36 cellular contexts compared by ENCODE assay signal in genomic region chr3:194560047-194560446, GRCh38.
"Had no signal": no experiment of that assay in that cellular context is flagged by ENCODE, and none has a peak within 500 bp of the region (broad histone marks: within the 10 kb centered on the region; RNA-seq: fewer than 3 reads in every experiment).

No MANE protein-coding gene starts in this region.

- H3K27me3 ChIP-seq: adrenal gland, body of pancreas, esophagus muscularis mucosa, foreskin keratinocyte had no signal

- H3K4me3 ChIP-seq: adrenal gland, body of pancreas, esophagus muscularis mucosa, gastrocnemius medialis had no signal

- H3K27me3 Mint-ChIP-seq: activated naive CD4-positive, alpha-beta T cell treated with anti-CD3 and anti-CD28 coated beads, Interleukin-2, amount 50 U/mL, for 24 hours; activated naive CD8-positive, alpha-beta T cell treated with anti-CD3 and anti-CD28 coated beads for 36 hours had no signal

- H3K27ac Mint-ChIP-seq: activated B cell treated with CpG ODN at 0.5 μM for 24 hours; activated CD4-positive, alpha-beta memory T cell treated with anti-CD3 and anti-CD28 coated beads for 36 hours; activated CD8-positive, alpha-beta memory T cell treated with anti-CD3 and anti-CD28 coated beads, Interleukin-2, amount 10 ng/mL, durations not matched to agents 7 days and 5 days; activated CD8-positive, alpha-beta T cell treated with anti-CD3 and anti-CD28 coated beads, Interleukin-2, amount 10 ng/mL, durations not matched to agents 7 days and 5 days; activated naive CD4-positive, alpha-beta T cell treated with anti-CD3 and anti-CD28 coated beads for 36 hours; activated naive CD4-positive, alpha-beta T cell treated with anti-CD3 and anti-CD28 coated beads, Interleukin-2, amount 50 U/mL, for 24 hours; activated naive CD8-positive, alpha-beta T cell treated with anti-CD3 and anti-CD28 coated beads for 36 hours; activated naive CD8-positive, alpha-beta T cell treated with anti-CD3 and anti-CD28 coated beads, Interleukin-2, amount 50 U/mL, for 24 hours; activated T-helper 1 cell treated with anti-CD3 and anti-CD28 coated beads, Interleukin-12 subunit alpha, Interleukin-12 subunit beta, Interleukin-2, Interleukin-4 antibody, amounts not matched to agents 30 ng/mL and 10 ng/mL and 1 ng/mL, durations not matched to agents 14 hours and 24 hours and 36 hours; activated T-helper 2 cell treated with anti-CD3 and anti-CD28 coated beads, Interferon-gamma antibody, Interleukin-2, Interleukin-4, amounts not matched to agents 10 μg/mL and 5 μg/mL and 100 μg/mL, durations not matched to agents 14 hours and 24 hours and 36 hours; effector memory CD8-positive, alpha-beta T cell; T-helper 17 cell; T-helper 2 cell treated with Interferon-gamma antibody and Interleukin-4, amounts not matched to agents 5 μg/mL and 100 μg/mL, for 36 hours had no signal

- H3K4me3 Mint-ChIP-seq: activated B cell treated with CpG ODN at 0.5 μM for 24 hours; activated CD4-positive, alpha-beta memory T cell treated with anti-CD3 and anti-CD28 coated beads for 36 hours; activated CD8-positive, alpha-beta memory T cell treated with anti-CD3 and anti-CD28 coated beads, Interleukin-2, amount 10 ng/mL, durations not matched to agents 7 days and 5 days; activated CD8-positive, alpha-beta T cell treated with anti-CD3 and anti-CD28 coated beads, Interleukin-2, amount 10 ng/mL, durations not matched to agents 7 days and 5 days; activated naive CD4-positive, alpha-beta T cell treated with anti-CD3 and anti-CD28 coated beads for 36 hours; activated naive CD4-positive, alpha-beta T cell treated with anti-CD3 and anti-CD28 coated beads, Interleukin-2, amount 50 U/mL, for 24 hours; activated naive CD8-positive, alpha-beta T cell treated with anti-CD3 and anti-CD28 coated beads for 36 hours; activated naive CD8-positive, alpha-beta T cell treated with anti-CD3 and anti-CD28 coated beads, Interleukin-2, amount 50 U/mL, for 24 hours; activated T-helper 1 cell treated with anti-CD3 and anti-CD28 coated beads, Interleukin-12 subunit alpha, Interleukin-12 subunit beta, Interleukin-2, Interleukin-4 antibody, amounts not matched to agents 30 ng/mL and 10 ng/mL and 1 ng/mL, durations not matched to agents 14 hours and 24 hours and 36 hours; effector memory CD8-positive, alpha-beta T cell; T-helper 17 cell; T-helper 2 cell treated with Interferon-gamma antibody and Interleukin-4, amounts not matched to agents 5 μg/mL and 100 μg/mL, for 36 hours had no signal

- H3K9me3 ChIP-seq: adrenal gland, body of pancreas, esophagus muscularis mucosa, gastrocnemius medialis had no signal

- H3K36me3 ChIP-seq: adrenal gland, esophagus muscularis mucosa, gastrocnemius medialis, WERI-Rb-1 had no signal

- H3K9me3 Mint-ChIP-seq: activated B cell treated with CpG ODN at 0.5 μM for 24 hours; activated CD4-positive, alpha-beta memory T cell treated with anti-CD3 and anti-CD28 coated beads for 36 hours; activated naive CD4-positive, alpha-beta T cell treated with anti-CD3 and anti-CD28 coated beads for 36 hours; activated naive CD4-positive, alpha-beta T cell treated with anti-CD3 and anti-CD28 coated beads, Interleukin-2, amount 50 U/mL, for 24 hours; activated naive CD8-positive, alpha-beta T cell treated with anti-CD3 and anti-CD28 coated beads for 36 hours; activated naive CD8-positive, alpha-beta T cell treated with anti-CD3 and anti-CD28 coated beads, Interleukin-2, amount 50 U/mL, for 24 hours; activated T-helper 1 cell treated with anti-CD3 and anti-CD28 coated beads, Interleukin-12 subunit alpha, Interleukin-12 subunit beta, Interleukin-2, Interleukin-4 antibody, amounts not matched to agents 30 ng/mL and 10 ng/mL and 1 ng/mL, durations not matched to agents 14 hours and 24 hours and 36 hours; activated T-helper 2 cell treated with anti-CD3 and anti-CD28 coated beads, Interferon-gamma antibody, Interleukin-2, Interleukin-4, amounts not matched to agents 10 μg/mL and 5 μg/mL and 100 μg/mL, durations not matched to agents 14 hours and 24 hours and 36 hours; effector memory CD8-positive, alpha-beta T cell; T-helper 2 cell treated with Interferon-gamma antibody and Interleukin-4, amounts not matched to agents 5 μg/mL and 100 μg/mL, for 36 hours had no signal

- ATAC-seq: activated CD4-positive, CD25-positive, alpha-beta regulatory T cell treated with anti-CD3 and anti-CD28 coated beads, Interleukin-2, amount 50 U/mL, for 24 hours; activated CD8-positive, alpha-beta memory T cell treated with anti-CD3 and anti-CD28 coated beads, Interleukin-2, amount 10 ng/mL, durations not matched to agents 7 days and 5 days; activated CD8-positive, alpha-beta T cell treated with anti-CD3 and anti-CD28 coated beads, Interleukin-2, amount 10 ng/mL, durations not matched to agents 7 days and 5 days; activated naive CD8-positive, alpha-beta T cell treated with anti-CD3 and anti-CD28 coated beads, Interleukin-2, amount 50 U/mL, for 24 hours; effector memory CD8-positive, alpha-beta T cell; foreskin keratinocyte; gastrocnemius medialis; T-helper 17 cell had no signal

- H3K27ac ChIP-seq: body of pancreas, esophagus muscularis mucosa, foreskin keratinocyte, gastrocnemius medialis, WERI-Rb-1 had no signal

- H3K4me1 ChIP-seq: gastrocnemius medialis had no signal

- DNase-seq: activated B cell treated with CpG ODN at 0.5 μM for 24 hours; activated CD4-positive, alpha-beta memory T cell treated with anti-CD3 and anti-CD28 coated beads for 36 hours; activated CD4-positive, alpha-beta T cell treated with anti-CD3 and anti-CD28 coated beads for 48 hours; activated CD4-positive, alpha-beta T cell treated with anti-CD3 and anti-CD28 coated beads, Interleukin-2, amount 50 U/mL, for 1 hour; activated CD8-positive, alpha-beta memory T cell treated with anti-CD3 and anti-CD28 coated beads, Interleukin-2, amount 10 ng/mL, durations not matched to agents 7 days and 5 days; activated CD8-positive, alpha-beta memory T cell treated with anti-CD3 and anti-CD28 coated beads, Interleukin-2, amount 50 U/mL, for 4 hours; activated CD8-positive, alpha-beta T cell treated with anti-CD3 and anti-CD28 coated beads, Interleukin-2, amount 10 ng/mL, durations not matched to agents 7 days and 5 days; activated effector memory CD4-positive, alpha-beta T cell treated with anti-CD3 and anti-CD28 coated beads, Interleukin-2, amount 50 U/mL, for 16 hours; activated naive CD4-positive, alpha-beta T cell treated with anti-CD3 and anti-CD28 coated beads for 36 hours; activated naive CD8-positive, alpha-beta T cell treated with anti-CD3 and anti-CD28 coated beads for 36 hours; activated naive CD8-positive, alpha-beta T cell treated with anti-CD3 and anti-CD28 coated beads, Interleukin-2, amount 50 U/mL, for 24 hours; activated T-cell treated with anti-CD3 and anti-CD28 coated beads, Interleukin-2, amount 50 U/mL, for 1 hour; activated T-cell treated with anti-CD3 and anti-CD28 coated beads, Interleukin-2, amount 50 U/mL, for 48 hours; adrenal gland; amygdala; aorta; caudate nucleus; cortex of kidney; dermis blood vessel endothelial cell; effector CD4-positive, alpha-beta T cell; effector memory CD8-positive, alpha-beta T cell; erythroblast; foreskin keratinocyte; gastrocnemius medialis; glutamatergic neuron; T-helper 1 cell; T-helper 17 cell; T1000; WERI-Rb-1 had no signal

- H3K36me3 Mint-ChIP-seq: activated CD4-positive, alpha-beta memory T cell treated with anti-CD3 and anti-CD28 coated beads for 36 hours; activated CD8-positive, alpha-beta memory T cell treated with anti-CD3 and anti-CD28 coated beads, Interleukin-2, amount 10 ng/mL, durations not matched to agents 7 days and 5 days; activated naive CD4-positive, alpha-beta T cell treated with anti-CD3 and anti-CD28 coated beads, Interleukin-2, amount 50 U/mL, for 24 hours; activated naive CD8-positive, alpha-beta T cell treated with anti-CD3 and anti-CD28 coated beads for 36 hours had no signal
